In genomic region chr3:69186575-69187093, GRCh38 we compare ENCODE assay signal across 5 cellular contexts.
"Had no signal": no experiment of that assay in that cellular context is flagged by ENCODE, and none has a peak within 500 bp of the region (broad histone marks: within the 10 kb centered on the region; RNA-seq: fewer than 3 reads in every experiment).

No MANE protein-coding gene starts in this region.

- H3K27ac Mint-ChIP-seq: GM23338, H9 had no signal

- H3K4me3 Mint-ChIP-seq: GM23338, H9 had no signal

- ATAC-seq: GM23338 had no signal

- H3K27ac ChIP-seq: HL-60 had no signal

- H3K9me3 Mint-ChIP-seq: GM23338, H9 had no signal

- DNase-seq: H9, HCEC 1CT, IMR-90 had no signal

- H3K4me3 ChIP-seq: GM23338 had no signal
